16 cellular contexts compared by ENCODE assay signal in the genomic region with DNA sequence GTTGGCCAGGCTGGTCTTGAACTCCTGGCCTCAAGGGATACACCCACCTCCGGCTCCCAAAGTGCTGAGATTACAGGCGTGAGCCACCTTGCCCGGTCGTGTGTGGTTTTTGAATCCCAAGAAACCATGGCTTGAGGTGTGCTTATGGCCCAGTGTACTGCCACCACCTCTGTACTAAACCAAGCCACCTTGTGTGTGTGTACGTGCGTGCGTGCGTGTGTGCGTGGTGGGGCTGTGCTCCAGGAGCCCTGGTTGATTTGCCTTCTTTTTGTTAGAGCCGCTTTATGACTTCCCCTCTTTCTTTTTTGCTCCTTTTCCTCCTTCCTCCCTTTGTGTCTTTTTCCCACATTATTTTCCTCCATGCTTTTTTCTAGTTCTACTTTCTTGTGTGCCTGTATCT.
A peak's percentile ranks its signal among the peaks of the same experiment; 100 is the strongest.
DNase-seq lines count a peak whose midpoint lies in the region; ATAC-seq, FAIRE-seq and TF ChIP-seq lines count a peak whose summit lies in the region.
"Had no signal": no experiment of that assay in that cellular context is flagged by ENCODE, and none has a peak within 500 bp of the region (broad histone marks: within the 10 kb centered on the region; RNA-seq: fewer than 3 reads in every experiment).

No MANE protein-coding gene starts in this region.

- TF ChIP-seq POLR2A in H1 (IDR thresholded peaks at IDR 0.05; ENCODE audit: control extremely low read depth in 1 of 2, low read depth in 2 of 2, low read length in 2 of 2): no peak
- TF ChIP-seq POLR2A in transverse colon (IDR thresholded peaks at IDR 0.05): no peak

- no peak overlapping the region for H3K27ac Mint-ChIP-seq in activated T-cell treated with anti-CD3 and anti-CD28 coated beads, Interleukin-2, amount 50 U/mL, for 24 hours

- H3K9ac ChIP-seq in H1 (replicated peaks in 1 of 4; ENCODE audit: extremely low read depth in 1 of 4, low read depth in 3 of 4, low read length in 3 of 4) (no peak overlapping the region), mucosa of rectum (ENCODE audit: low read depth in 1 of 2, low read length in 2 of 2) (peak overlapping the region in 1 of 2 donors; percentile 9)

- H3K36me3 ChIP-seq in H1 (ENCODE audit: control insufficient read depth in 2 of 4, insufficient read depth in 4 of 4, low read length in 3 of 4): no peaks in the 10 kb centered on the region
- no peaks in the 10 kb centered on the region for H3K36me3 ChIP-seq in mucosa of rectum (ENCODE audit: control insufficient read depth in 2 of 2, insufficient read depth in 2 of 2, low read length in 2 of 2)
- H3K36me3 ChIP-seq in transverse colon: no peaks in the 10 kb centered on the region

- CTCF ChIA-PET in H1 (lab: Charles Lee; ENCODE audit: partially characterized antibody): interaction anchor here (2.5 kb wide), 1 partner anchor 14 kb away, joined by 13 read pairs; no protein-coding TSS in a partner anchor

- H3K4ac ChIP-seq in H1 (replicated peaks; ENCODE audit: insufficient read length, low read depth, low read length): no peak overlapping the region

- TF ChIP-seq RAD21 in H1 (IDR thresholded peaks at IDR 0.05 in 1 of 2, conservative IDR thresholded peaks at IDR 0.05 in 1 of 2; ENCODE audit: low read depth in 2 of 2, low read length in 2 of 2): no peak

- H3K27me3 Mint-ChIP-seq in activated T-cell treated with anti-CD3 and anti-CD28 coated beads, Interleukin-2, amount 50 U/mL, for 24 hours: no peaks in the 10 kb centered on the region

- no peak for ATAC-seq in left cardiac atrium
- ATAC-seq: K562 had no signal

- no peaks in the 10 kb centered on the region for H3K79me2 ChIP-seq in H1 (ENCODE audit: control insufficient read depth in 1 of 2, insufficient read depth in 2 of 2, low read length in 2 of 2)

- H3K4me3 Mint-ChIP-seq in activated T-cell treated with anti-CD3 and anti-CD28 coated beads, Interleukin-2, amount 50 U/mL, for 24 hours: no peak overlapping the region

- POLR2A ChIA-PET in H1 (lab: Charles Lee; ENCODE audit: partially characterized antibody): interaction anchor here (0.6 kb wide), 1 partner anchor 34 kb away, joined by 3 read pairs; no protein-coding TSS in a partner anchor

- DNase-seq in activated T-cell treated with anti-CD3 and anti-CD28 coated beads, Interleukin-2, amount 50 U/mL, for 24 hours: peak; percentile 5
- no peak for DNase-seq in activated T-cell treated with anti-CD3 and anti-CD28 coated beads, Interleukin-2, amount 50 U/mL, for 1 hour
- no peak for DNase-seq in H1 (ENCODE audit: low read depth in 1 of 2, low spot score in 2 of 2)
- no peak for DNase-seq in transverse colon
- DNase-seq in left cardiac atrium: no peak
- no peak for DNase-seq in HT-29 (ENCODE audit: low spot score)
- no peak for DNase-seq in T-helper 2 cell
- DNase-seq: DND-41, GF-D8, NCI-H1694, PC-9 had no signal

- no peak overlapping the region for H2BK5ac ChIP-seq in H1 (ENCODE audit: low read depth, low read length)

- H2BK15ac ChIP-seq in H1 (ENCODE audit: low read length): 0 out of 2 replicates have a peak overlapping the region, but pooled peaks have one; percentile 46

- H3K36me3 Mint-ChIP-seq in activated T-cell treated with anti-CD3 and anti-CD28 coated beads, Interleukin-2, amount 50 U/mL, for 24 hours (ENCODE audit: low read depth): no peaks in the 10 kb centered on the region

- no peak overlapping the region for H3K18ac ChIP-seq in H1 (ENCODE audit: extremely low read depth, low read length)

- no peak for TF ChIP-seq EP300 in H1 (IDR thresholded peaks at IDR 0.05; ENCODE audit: borderline replicate concordance in 1 of 2, low read depth in 2 of 2, low read length in 2 of 2)
- TF ChIP-seq EP300 in transverse colon (IDR thresholded peaks at IDR 0.05; ENCODE audit: low read depth): no peak

- H3K9me3 ChIP-seq in H1 (ENCODE audit: insufficient read depth in 2 of 2, low read depth in 1 of 2, low read length in 1 of 2): no peaks in the 10 kb centered on the region
- H3K9me3 ChIP-seq in mucosa of rectum (ENCODE audit: control insufficient read depth in 2 of 2, low read length in 2 of 2): no peaks in the 10 kb centered on the region
- no peaks in the 10 kb centered on the region for H3K9me3 ChIP-seq in transverse colon

- H4K5ac ChIP-seq in H1 (ENCODE audit: insufficient read length, low read depth, low read length): no peak overlapping the region

- H3K4me1 ChIP-seq in H1 (replicated peaks in 1 of 4; ENCODE audit: control insufficient read depth in 3 of 4, insufficient read depth in 4 of 4, low read length in 3 of 4) (peaks cover 0 to 1% (median 0%) of the 10 kb centered on the region in 4 experiments; a peak in 3 of 7 replicates), mucosa of rectum (ENCODE audit: control insufficient read depth in 2 of 2, insufficient read depth in 2 of 2, low read length in 2 of 2) (peaks cover 12 to 22% of the 10 kb centered on the region in 2 donors), transverse colon (peaks cover 4 to 43% (median 19%) of the 10 kb centered on the region in 4 donors)

- H3K4me3 ChIP-seq in H1 (ENCODE audit: extremely low read depth in 1 of 4, insufficient read depth in 2 of 4, low read depth in 3 of 4, low read length in 4 of 4): no peak overlapping the region
- H3K4me3 ChIP-seq in mucosa of rectum (ENCODE audit: low read length in 2 of 2): no peak overlapping the region
- H3K4me3 ChIP-seq in transverse colon: no peak overlapping the region
- H3K4me3 ChIP-seq: K562, PC-9 had no signal

- H2BK120ac ChIP-seq in H1 (replicated peaks; ENCODE audit: low read depth, low read length): no peak overlapping the region

- WGBS in H1 (ENCODE audit: extremely low coverage in 1 of 2, insufficient coverage in 1 of 2, insufficient read length in 1 of 2, insufficient replicate concordance in 2 of 2, low coverage in 1 of 2, low lambda C conversion rate in 2 of 2, missing lambda C conversion rate in 1 of 2), 2 experiments: 99% methylated on average over 10 of the region's 10 CpGs; no CpG with 5 or more reads in 1 of the 2 experiments
- WGBS in transverse colon (ENCODE audit: low coverage in 1 of 2), 2 donors: 91 to 100% methylated on average over 1 to 10 of the region's 10 CpGs

- intact Hi-C loops in transverse colon (cut with DNase I; ENCODE audit: low total_unique reads) (no loop called here), left cardiac atrium (cut with DNase I) (no loop called here)

- H3K4me1 Mint-ChIP-seq in activated T-cell treated with anti-CD3 and anti-CD28 coated beads, Interleukin-2, amount 50 U/mL, for 24 hours (ENCODE audit: low read depth): peaks cover 19% of the 10 kb centered on the region

- no peak overlapping the region for H3K56ac ChIP-seq in H1 (replicated peaks; ENCODE audit: insufficient read length, low read depth, low read length)

- no peak overlapping the region for H2BK12ac ChIP-seq in H1 (ENCODE audit: low read depth, low read length)

- no peak overlapping the region for H2AFZ ChIP-seq in H1 (ENCODE audit: low read length)
- H2AFZ ChIP-seq: PC-9 had no signal

- H3K9me3 Mint-ChIP-seq in activated T-cell treated with anti-CD3 and anti-CD28 coated beads, Interleukin-2, amount 50 U/mL, for 24 hours: no peaks in the 10 kb centered on the region

- H3K27me3 ChIP-seq in H1 (replicated peaks in 1 of 4; ENCODE audit: control insufficient read depth in 3 of 4, extremely low read depth in 1 of 4, insufficient read depth in 3 of 4, low read length in 3 of 4) (no peaks in the 10 kb centered on the region), mucosa of rectum (ENCODE audit: control insufficient read depth in 2 of 2, insufficient read depth in 2 of 2, low read length in 2 of 2) (no peaks in the 10 kb centered on the region), transverse colon (no peaks in the 10 kb centered on the region)

- no peak for FAIRE-seq in H1 (lab: Jason Lieb, UNC)
- FAIRE-seq: GM19239, HTR-8/SVneo, K562 had no signal

- H2BK20ac ChIP-seq in H1 (ENCODE audit: low read length): no peak overlapping the region

- H3K4me2 ChIP-seq in H1 (ENCODE audit: insufficient read depth in 1 of 2, low read depth in 2 of 2, low read length in 2 of 2): no peak overlapping the region
- H3K4me2 ChIP-seq: PC-9 had no signal

- H2AK5ac ChIP-seq in H1 (ENCODE audit: low read depth, low read length): no peak overlapping the region

- no peak overlapping the region for H3K14ac ChIP-seq in H1 (ENCODE audit: insufficient read length)

- no peak overlapping the region for H4K8ac ChIP-seq in H1 (ENCODE audit: extremely low read depth, insufficient read depth, low read length)

- H4K91ac ChIP-seq in H1 (replicated peaks; ENCODE audit: insufficient read length, low read length): no peak overlapping the region

- H3K23me2 ChIP-seq in H1 (ENCODE audit: low read depth, low read length): no peaks in the 10 kb centered on the region

- no peak for TF ChIP-seq CTCF in H1 (IDR thresholded peaks at IDR 0.05; ENCODE audit: control extremely low read depth in 1 of 3, insufficient read depth in 1 of 3, low read depth in 1 of 3, low read length in 3 of 3)
- no peak for TF ChIP-seq CTCF in transverse colon (IDR thresholded peaks at IDR 0.05)

- no peaks in the 10 kb centered on the region for H4K20me1 ChIP-seq in H1 (replicated peaks in 1 of 2; ENCODE audit: control insufficient read depth in 1 of 2, insufficient read depth in 2 of 2, low read length in 2 of 2)

- in situ Hi-C loops in transverse colon (cut with MboI; ENCODE audit: low pct_ligation_motif_present in 1 of 4, low pct_unique_long_range_greater_than_20kb in 1 of 4, low sequenced_read_pairs in 3 of 4): no loop called here

- H3K27ac ChIP-seq in H1 (ENCODE audit: low read depth, low read length) (no peak overlapping the region), mucosa of rectum (ENCODE audit: low read depth in 2 of 2, low read length in 2 of 2) (peak overlapping the region; percentile 25 to 28), transverse colon (peak overlapping the region; percentile 49 to 62 (median 54))
- H3K27ac ChIP-seq: C4-2B, PC-9 had no signal

- H3K23ac ChIP-seq in H1 (ENCODE audit: insufficient read length): no peak overlapping the region

- no peaks in the 10 kb centered on the region for H3K79me1 ChIP-seq in H1 (ENCODE audit: low read depth, low read length)

TF ChIP-seq in H1, 55 proteins besides CTCF, POLR2A, EP300 and RAD21 (continues in another document):
- TF ChIP-seq JUND (IDR thresholded peaks at IDR 0.05; ENCODE audit: low read length) (no peak), RBBP5 (IDR thresholded peaks at IDR 0.05; ENCODE audit: borderline replicate concordance, low read depth, low read length) (no peak), RNF2 (IDR thresholded peaks at IDR 0.05; ENCODE audit: borderline replicate concordance, low read depth, low read length, missing control alignments, poor library complexity, severe bottlenecking) (no peak), CBX5 (IDR thresholded peaks at IDR 0.05; ENCODE audit: low read depth, low read length) (no peak)
